Comparison of ENCODE assay signal across 8 cellular contexts in genomic region chr2:95323347-95324155, GRCh38. TPM values are rescaled to one million over a fixed set of nuclear protein-coding genes. Genes with fewer than 3 reads are reported as not detected.
DNase-seq lines count a peak whose midpoint lies in the region; ATAC-seq and TF ChIP-seq lines count a peak whose summit lies in the region.

No MANE protein-coding gene starts in this region.

- H3K4me3 ChIP-seq in Jurkat, Clone E6-1 (ENCODE audit: low read length): no peak overlapping the region

- no peak overlapping the region for H3K27ac Mint-ChIP-seq in nephron progenitor cell
- no peak overlapping the region for H3K27ac Mint-ChIP-seq in immature natural killer cell

- H3K27me3 Mint-ChIP-seq in nephron progenitor cell (ENCODE audit: low read depth, poor library complexity) (no peaks in the 10 kb centered on the region), immature natural killer cell (ENCODE audit: low read depth in 3 of 3) (peaks cover 0 to 1% (median 0%) of the 10 kb centered on the region in 3 donors)

- H3K4me3 Mint-ChIP-seq in nephron progenitor cell (no peak overlapping the region), immature natural killer cell (no peak overlapping the region)

- H3K36me3 Mint-ChIP-seq in nephron progenitor cell (ENCODE audit: low read depth): no peaks in the 10 kb centered on the region
- H3K36me3 Mint-ChIP-seq in immature natural killer cell: no peaks in the 10 kb centered on the region

- peak; percentile 49 for TF ChIP-seq CTCF in nephron progenitor cell (IDR thresholded peaks at IDR 0.05)

- H3K9me3 Mint-ChIP-seq in nephron progenitor cell (peaks cover 4% of the 10 kb centered on the region), immature natural killer cell (no peaks in the 10 kb centered on the region)

- in situ Hi-C loops in T47D (cut with HindIII; ENCODE audit: low pct_unique_long_range_greater_than_20kb, low sequenced_read_pairs): no loop called here

- DNase-seq in Daoy (ENCODE audit: low read depth) (peak; percentile 79), T47D (ENCODE audit: low read depth in 1 of 2, low spot score in 1 of 2) (peak; percentile 54 to 75), nephron progenitor cell (peak; percentile 53), immature natural killer cell (no peak), cerebellar nuclear complex (lab: John Stamatoyannopoulos, UW) (no peak)
- peak; percentile 27 for DNase-seq in Jurkat, Clone E6-1 (ENCODE audit: low read depth, low spot score)

- H3K4me1 Mint-ChIP-seq in nephron progenitor cell (peaks cover 17% of the 10 kb centered on the region), immature natural killer cell (no peaks in the 10 kb centered on the region)

- ATAC-seq in HG03520 (IDR thresholded peaks at IDR 0.05; ENCODE audit: unreplicated experiment) (no peak), HG03469 (IDR thresholded peaks at IDR 0.05; ENCODE audit: unreplicated experiment) (no peak)

RNA-seq across cellular contexts. Expression of gene KCNIP3, which starts 26.4 kb away (rescaled TPM):
- 2.6 and 5.5 TPM in 2 replicates for total RNA-seq in Daoy (2014; rRNA removed; shearing (Covaris generic))
- polyA plus RNA-seq in Jurkat, Clone E6-1 (2012; ENCODE audit: insufficient read depth, insufficient read length): 14.0 TPM
- not detected for polyA plus RNA-seq in immature natural killer cell

RNA-seq across cellular contexts. Expression of gene PROM2, which starts 49.3 kb away (rescaled TPM):
- 0.17 TPM in 1 of 2 replicates, not detected in the other for total RNA-seq in Daoy (2014; rRNA removed; shearing (Covaris generic))
- not detected for polyA plus RNA-seq in Jurkat, Clone E6-1 (2012; ENCODE audit: insufficient read depth, insufficient read length)
- polyA plus RNA-seq in immature natural killer cell: not detected

Comparison
In these comparisons a context has a peak if more than half of its experiments do, and no peak if none do; other contexts are left out.
1. DNase-seq: peak in Daoy (single experiment), Jurkat, Clone E6-1 (single experiment), T47D (2 of 2) and nephron progenitor cell (single experiment); none in immature natural killer cell (0 of 3) and cerebellar nuclear complex (0 of 2).